25 cellular contexts compared by ENCODE assay signal in genomic region chr10:107340345-107340744, GRCh38.
DNase-seq lines count a peak whose midpoint lies in the region; ATAC-seq and TF ChIP-seq lines count a peak whose summit lies in the region.
"Had no signal": no experiment of that assay in that cellular context is flagged by ENCODE, and none has a peak within 500 bp of the region (broad histone marks: within the 10 kb centered on the region; RNA-seq: fewer than 3 reads in every experiment).

No MANE protein-coding gene starts in this region.

- H3K27me3 ChIP-seq in adrenal gland, result no peaks in the 10 kb centered on the region
- H3K27me3 ChIP-seq: sigmoid colon, tibial nerve had no signal

- TF ChIP-seq POLR2A in NB4 (IDR thresholded peaks at IDR 0.05; ENCODE audit: extremely low read depth, insufficient read length) (no peak), adrenal gland (IDR thresholded peaks at IDR 0.05) (no peak)

- H3K4me3 ChIP-seq in NB4 (ENCODE audit: low read depth, low read length), result no peak overlapping the region
- H3K4me3 ChIP-seq in adrenal gland, result no peak overlapping the region
- H3K4me3 ChIP-seq: sigmoid colon, tibial nerve had no signal

- TF ChIP-seq CTCF in NB4 (IDR thresholded peaks at IDR 0.05; ENCODE audit: low read depth, low read length), result no peak
- TF ChIP-seq CTCF in adrenal gland (IDR thresholded peaks at IDR 0.05), result no peak

- ATAC-seq in HG02678 (IDR thresholded peaks at IDR 0.05; ENCODE audit: unreplicated experiment) (no peak), HG02759 (IDR thresholded peaks at IDR 0.05; ENCODE audit: unreplicated experiment) (no peak)

- DNase-seq in H4 (ENCODE audit: low spot score) (peak; percentile 4), NB4 (ENCODE audit: low read depth) (peak; percentile 34), adrenal gland (peak in 6 of 7 donors; percentile 11 to 58 (median 25)), renal cortical epithelial cell (ENCODE audit: low read depth) (peak; percentile 2)
- DNase-seq in activated CD4-positive, CD25-positive, alpha-beta regulatory T cell (lab: John Stamatoyannopoulos, UW), result no peak
- DNase-seq: activated CD4-positive, alpha-beta T cell treated with anti-CD3 and anti-CD28 coated beads for 48 hours; activated CD8-positive, alpha-beta memory T cell treated with anti-CD3 and anti-CD28 coated beads for 24 hours; activated T-cell treated with anti-CD3 and anti-CD28 coated beads for 4 hours; anterior cingulate cortex; C1 segment of cervical spinal cord; head of caudate nucleus; NCI-H1417 treated with DMSO at 0.1 percent for 48 hours; NCI-H2081; NCI-H2227 treated with DMSO at 0.1 percent for 48 hours; NCI-H526; NK-92 treated with Interleukin-12 subunit alpha and Interleukin-12 subunit beta, amount 100 ng/mL, for 24 hours; SHP77 treated with DMSO at 0.1 percent for 48 hours; sigmoid colon; stimulated activated CD4-positive, alpha-beta T cell treated with anti-CD3 and anti-CD28 coated beads, Interleukin-12 subunit alpha, Interleukin-12 subunit beta, amount 100 ng/mL, for 4 hours; stimulated activated CD4-positive, alpha-beta T cell treated with anti-CD3 and anti-CD28 coated beads, Interleukin-2, amount 100 ng/mL, for 48 hours; T1000; WERI-Rb-1 had no signal

- no peaks in the 10 kb centered on the region for H3K36me3 ChIP-seq in adrenal gland (replicated peaks in 1 of 2)
- H3K36me3 ChIP-seq: sigmoid colon, tibial nerve, WERI-Rb-1 had no signal

- no peaks in the 10 kb centered on the region for H3K4me1 ChIP-seq in adrenal gland (replicated peaks in 1 of 2)
- H3K4me1 ChIP-seq: sigmoid colon, tibial nerve had no signal

- peak overlapping the region in 1 of 5 donors; percentile 45 for H3K27ac ChIP-seq in adrenal gland
- H3K27ac ChIP-seq: sigmoid colon, tibial nerve, WERI-Rb-1 had no signal

- no peaks in the 10 kb centered on the region for H3K9me3 ChIP-seq in adrenal gland (replicated peaks in 1 of 3)

- WGBS in adrenal gland, 4 donors, result 20 to 45% (median 41%) methylated on average over 2 of the region's 2 CpGs

- intact Hi-C loops in adrenal gland (cut with DNase I), result no loop called here

Comparison
In these comparisons a context has a peak if more than half of its experiments do, and no peak if none do; other contexts are left out.
1. DNase-seq: peak in H4 (single experiment), NB4 (single experiment), adrenal gland (6 of 7) and renal cortical epithelial cell (single experiment); none in activated CD4-positive, CD25-positive, alpha-beta regulatory T cell (0 of 4).